8 cellular contexts compared by ENCODE assay signal in genomic region chr21:34526618-34527290, GRCh38. TPM values are rescaled to one million over a fixed set of nuclear protein-coding genes. Genes with fewer than 3 reads are reported as not detected.
DNase-seq lines count a peak whose midpoint lies in the region; FAIRE-seq and TF ChIP-seq lines count a peak whose summit lies in the region.

No MANE protein-coding gene starts in this region.

- H3K79me2 ChIP-seq in astrocyte (ENCODE audit: insufficient read depth, low read length), result peaks cover 45% of the 10 kb centered on the region

- H3K27me3 ChIP-seq in NT2/D1 (ENCODE audit: insufficient read depth, insufficient read length), result no peaks in the 10 kb centered on the region
- H3K27me3 ChIP-seq in astrocyte (ENCODE audit: insufficient read depth, low read length), result no peaks in the 10 kb centered on the region
- no peaks in the 10 kb centered on the region for H3K27me3 ChIP-seq in right atrium auricular region

- H3K27ac ChIP-seq in astrocyte (ENCODE audit: low read depth, low read length) (peak overlapping the region; percentile 96), right atrium auricular region (peak overlapping the region; percentile 84 to 87)

- FAIRE-seq in astrocyte (lab: Jason Lieb, UNC), result peak; percentile 100

- H3K36me3 ChIP-seq in NT2/D1 (ENCODE audit: insufficient read depth, insufficient read length, low read length), result peaks cover 32% of the 10 kb centered on the region
- peaks cover 13% of the 10 kb centered on the region for H3K36me3 ChIP-seq in astrocyte (ENCODE audit: insufficient read depth, low read length)
- no peaks in the 10 kb centered on the region for H3K36me3 ChIP-seq in right atrium auricular region

- H3K4me1 Mint-ChIP-seq in astrocyte (ENCODE audit: low read depth, unreplicated experiment), result peaks cover 57% of the 10 kb centered on the region

- peaks cover 35% of the 10 kb centered on the region for H4K20me1 ChIP-seq in astrocyte (ENCODE audit: insufficient read depth, low read length)

- H3K9me3 Mint-ChIP-seq in astrocyte (ENCODE audit: unreplicated experiment), result no peaks in the 10 kb centered on the region

- peak overlapping the region; percentile 97 for H3K27ac Mint-ChIP-seq in astrocyte (ENCODE audit: unreplicated experiment)

- H3K4me3 ChIP-seq in NT2/D1 (ENCODE audit: insufficient read length, low read depth) (peak overlapping the region; percentile 40), astrocyte (ENCODE audit: insufficient read depth, low read depth, low read length) (peak overlapping the region; percentile 84), right atrium auricular region (peak overlapping the region; percentile 37 to 45)

- H3K4me2 ChIP-seq in astrocyte (ENCODE audit: low read length), result peak overlapping the region; percentile 97

- H2AFZ ChIP-seq in astrocyte (ENCODE audit: low read depth, low read length), result no peak overlapping the region

- H3K4me1 ChIP-seq in NT2/D1 (ENCODE audit: insufficient read depth, insufficient read length) (peaks cover 8% of the 10 kb centered on the region), astrocyte (ENCODE audit: insufficient read depth, low read length) (peaks cover 58% of the 10 kb centered on the region), right atrium auricular region (peaks cover 0 to 77% of the 10 kb centered on the region in 2 donors)

- no peaks in the 10 kb centered on the region for H3K9me3 ChIP-seq in NT2/D1 (ENCODE audit: insufficient read depth, low read length)
- H3K9me3 ChIP-seq in astrocyte (ENCODE audit: insufficient read depth, low read depth, low read length), result no peaks in the 10 kb centered on the region
- peaks cover 0 to 3% of the 10 kb centered on the region in 2 donors for H3K9me3 ChIP-seq in right atrium auricular region

- H3K9ac ChIP-seq in NT2/D1 (ENCODE audit: insufficient read length, low read depth) (peak overlapping the region; percentile 73), astrocyte (ENCODE audit: low read length) (peak overlapping the region; percentile 98)

- TF ChIP-seq CTCF in astrocyte (IDR thresholded peaks at IDR 0.05; ENCODE audit: insufficient read depth, low read depth, low read length) (no peak), right atrium auricular region (IDR thresholded peaks at IDR 0.05) (no peak)

- peak; percentile 49 for DNase-seq in activated naive CD4-positive, alpha-beta T cell treated with Interleukin-2 at 50 U/mL for 16 hours
- no peak for DNase-seq in activated naive CD4-positive, alpha-beta T cell (lab: John Stamatoyannopoulos, UW)
- peak; percentile 94 for DNase-seq in NT2/D1 (ENCODE audit: low read depth, low spot score)
- DNase-seq in astrocyte (ENCODE audit: low read depth), result peak; percentile 100
- DNase-seq in right atrium auricular region (ENCODE audit: low spot score), result peak; percentile 93
- DNase-seq in pulmonary artery endothelial cell (ENCODE audit: low read depth, low spot score), result peak; percentile 99
- DNase-seq in SHP77 (lab: John Stamatoyannopoulos, UW), result no peak
- no peak for DNase-seq in DMS79 (lab: John Stamatoyannopoulos, UW)

- H3K27me3 Mint-ChIP-seq in astrocyte (ENCODE audit: low read depth, unreplicated experiment), result no peaks in the 10 kb centered on the region

- H3K4me3 Mint-ChIP-seq in astrocyte (ENCODE audit: unreplicated experiment), result peak overlapping the region; percentile 93

- peaks cover 8% of the 10 kb centered on the region for H3K36me3 Mint-ChIP-seq in astrocyte (ENCODE audit: low read depth, unreplicated experiment)

RNA-seq across cellular contexts. Expression of gene KCNE1, which starts 14.7 kb away (rescaled TPM):
- total RNA-seq in astrocyte, result 0.43 and 0.73 TPM in 2 replicates
- total RNA-seq in right atrium auricular region, result 1 to 10 TPM in 1 of 2 donors, under 1 TPM in 1; 0.78 to 3.8 TPM
- 0.13 and 0.14 TPM in 2 replicates for total RNA-seq in pulmonary artery endothelial cell

Comparison
In these comparisons a context has a peak if more than half of its experiments do, and no peak if none do; other contexts are left out.
1. DNase-seq: peak in activated naive CD4-positive, alpha-beta T cell treated with Interleukin-2 at 50 U/mL for 16 hours (single experiment), NT2/D1 (single experiment), astrocyte (single experiment), right atrium auricular region (single experiment) and pulmonary artery endothelial cell (single experiment); none in activated naive CD4-positive, alpha-beta T cell (0 of 4), SHP77 (0 of 2) and DMS79 (single experiment).
2. Peak in every context shown above with its lines, with median percentiles within 50 percentile points of each other: H3K4me3 ChIP-seq.